Comparison of ENCODE assay signal across 34 cellular contexts in the genomic region with DNA sequence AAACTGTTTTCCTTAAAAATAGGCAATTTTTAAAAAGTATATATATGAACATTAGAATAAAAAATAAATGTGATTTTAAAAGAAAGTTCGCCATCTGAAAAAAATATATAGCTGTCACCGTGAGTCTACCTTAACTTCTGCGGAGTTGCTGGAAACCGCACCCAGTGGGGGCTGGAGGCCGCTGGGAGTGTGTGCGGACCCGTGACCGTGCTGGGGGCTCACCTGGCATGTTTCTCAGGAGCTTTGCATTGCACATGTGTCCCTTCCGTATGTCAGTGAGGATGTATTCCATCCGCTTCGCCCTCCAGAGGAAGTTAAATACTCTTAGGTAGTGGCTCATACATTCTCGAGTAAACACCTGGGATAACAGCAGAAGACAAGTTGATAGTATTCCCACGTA.
DNase-seq lines count a peak whose midpoint lies in the region; FAIRE-seq and TF ChIP-seq lines count a peak whose summit lies in the region.
"Had no signal": no experiment of that assay in that cellular context is flagged by ENCODE, and none has a peak within 500 bp of the region (broad histone marks: within the 10 kb centered on the region; RNA-seq: fewer than 3 reads in every experiment).

No MANE protein-coding gene starts in this region.

- H3F3A ChIP-seq in SK-N-SH (replicated peaks; ENCODE audit: insufficient read depth) = no peaks in the 10 kb centered on the region

- CTCF ChIA-PET in activated CD4-positive, alpha-beta memory T cell treated with anti-CD3 and anti-CD28 coated beads, Interleukin-2, amount 10 ng/mL, durations not matched to agents 7 days and 5 days (lab: Charles Lee) = no interaction called here
- CTCF ChIA-PET in activated CD4-positive, alpha-beta memory T cell treated with anti-CD3 and anti-CD28 coated beads for 36 hours (lab: Charles Lee) = no interaction called here
- CTCF ChIA-PET in SK-N-SH (lab: Yijun Ruan, JAX) = interaction anchor here (1.0 kb wide), 1 partner anchor 91 kb away, joined by 3 read pairs; no protein-coding TSS in a partner anchor

- 94% methylated on average over 13 of the region's 13 CpGs for WGBS in esophagus muscularis mucosa
- WGBS in SK-N-SH (ENCODE audit: low lambda C conversion rate) = 95% methylated on average over 10 of the region's 13 CpGs

- H3K4me2 ChIP-seq in SK-N-SH = no peak overlapping the region
- H3K4me2 ChIP-seq: A549; BLaER1; BLaER1 treated with 17β-estradiol and CSF1 and Interleukin-3, amounts not matched to agents 10 nM and 100 nM had no signal

- intact Hi-C loops in activated CD4-positive, alpha-beta memory T cell treated with anti-CD3 and anti-CD28 coated beads for 36 hours (cut with micrococcal nuclease) = no loop called here
- intact Hi-C loops in esophagus muscularis mucosa (cut with DNase I) = no loop called here

- FAIRE-seq in islet of Langerhans (lab: Jason Lieb, UNC) = peak; percentile 9
- FAIRE-seq: A549, D721Med had no signal

- no peak overlapping the region for H3K9ac ChIP-seq in SK-N-SH
- H3K9ac ChIP-seq: BLaER1; BLaER1 treated with 17β-estradiol and CSF1 and Interleukin-3, amounts not matched to agents 10 nM and 100 nM had no signal

- no peak for TF ChIP-seq EP300 in esophagus muscularis mucosa (IDR thresholded peaks at IDR 0.05)
- no peak for TF ChIP-seq EP300 in SK-N-SH (IDR thresholded peaks at IDR 0.05; ENCODE audit: borderline replicate concordance in 1 of 2, low read depth in 1 of 2, low read length in 1 of 2)

- H3K9me2 ChIP-seq in SK-N-SH = no peaks in the 10 kb centered on the region

- H3K4me3 ChIP-seq in esophagus muscularis mucosa = no peak overlapping the region
- no peak overlapping the region for H3K4me3 ChIP-seq in SK-N-SH (ENCODE audit: low read depth in 2 of 2, low read length in 1 of 2)
- H3K4me3 ChIP-seq: A549; BLaER1; BLaER1 treated with 17β-estradiol and CSF1 and Interleukin-3, amounts not matched to agents 10 nM and 100 nM had no signal

- H3K4me1 ChIP-seq in esophagus muscularis mucosa (peaks cover 0 to 11% (median 4%) of the 10 kb centered on the region in 4 donors), SK-N-SH (ENCODE audit: control insufficient read depth in 1 of 2, insufficient read depth in 2 of 2, low read depth in 1 of 2, low read length in 1 of 2) (no peaks in the 10 kb centered on the region)
- H3K4me1 ChIP-seq: A549; BE2C; BLaER1; BLaER1 treated with 17β-estradiol and CSF1 and Interleukin-3, amounts not matched to agents 10 nM and 100 nM; Caco-2 had no signal

- peaks cover 33 to 87% (median 68%) of the 10 kb centered on the region in 4 donors for H3K36me3 ChIP-seq in esophagus muscularis mucosa
- peaks cover 30 to 55% of the 10 kb centered on the region in 2 experiments for H3K36me3 ChIP-seq in SK-N-SH (replicated peaks in 1 of 2; ENCODE audit: control insufficient read depth in 1 of 2, insufficient read depth in 2 of 2, low read length in 1 of 2)

- 0 out of 2 replicates have a peak, but pooled peaks cover 2% of the 10 kb centered on the region for H4K20me1 ChIP-seq in SK-N-SH (ENCODE audit: insufficient read depth)

- no peak for TF ChIP-seq RAD21 in SK-N-SH (IDR thresholded peaks at IDR 0.05; ENCODE audit: low read length)

- no peaks in the 10 kb centered on the region for H3K79me2 ChIP-seq in SK-N-SH (ENCODE audit: insufficient read depth)

- H3K27ac Mint-ChIP-seq in activated CD4-positive, alpha-beta memory T cell treated with anti-CD3 and anti-CD28 coated beads, Interleukin-2, amount 10 ng/mL, durations not matched to agents 7 days and 5 days = peak overlapping the region; percentile 16
- no peak overlapping the region for H3K27ac Mint-ChIP-seq in activated CD4-positive, alpha-beta memory T cell treated with anti-CD3 and anti-CD28 coated beads for 36 hours
- H3K27ac Mint-ChIP-seq: B cell; CD14-positive monocyte; CD4-positive, alpha-beta memory T cell; CD4-positive, alpha-beta T cell; CD8-positive, alpha-beta memory T cell had no signal

- TF ChIP-seq CTCF in esophagus muscularis mucosa (IDR thresholded peaks at IDR 0.05) = no peak
- no peak for TF ChIP-seq CTCF in SK-N-SH (IDR thresholded peaks at IDR 0.05)

- no peak overlapping the region for H3K27ac ChIP-seq in esophagus muscularis mucosa (replicated peaks in 1 of 4)
- no peak overlapping the region for H3K27ac ChIP-seq in SK-N-SH (ENCODE audit: low read depth in 2 of 2, low read length in 1 of 2)
- H3K27ac ChIP-seq: 22Rv1; A549; BLaER1; BLaER1 treated with 17β-estradiol and CSF1 and Interleukin-3, amounts not matched to agents 10 nM and 100 nM; C4-2B had no signal

- peaks cover 23% of the 10 kb centered on the region for H3K36me3 Mint-ChIP-seq in activated CD4-positive, alpha-beta memory T cell treated with anti-CD3 and anti-CD28 coated beads, Interleukin-2, amount 10 ng/mL, durations not matched to agents 7 days and 5 days (ENCODE audit: low read depth)
- H3K36me3 Mint-ChIP-seq in activated CD4-positive, alpha-beta memory T cell treated with anti-CD3 and anti-CD28 coated beads for 36 hours = peaks cover 27% of the 10 kb centered on the region

- no peaks in the 10 kb centered on the region for H3K27me3 Mint-ChIP-seq in activated CD4-positive, alpha-beta memory T cell treated with anti-CD3 and anti-CD28 coated beads, Interleukin-2, amount 10 ng/mL, durations not matched to agents 7 days and 5 days
- no peaks in the 10 kb centered on the region for H3K27me3 Mint-ChIP-seq in activated CD4-positive, alpha-beta memory T cell treated with anti-CD3 and anti-CD28 coated beads for 36 hours
- H3K27me3 Mint-ChIP-seq: B cell; CD4-positive, alpha-beta memory T cell; CD4-positive, alpha-beta T cell; CD4-positive, CD25-positive, alpha-beta regulatory T cell; CD8-positive, alpha-beta memory T cell had no signal

- peaks cover 2% of the 10 kb centered on the region for H3K4me1 Mint-ChIP-seq in activated CD4-positive, alpha-beta memory T cell treated with anti-CD3 and anti-CD28 coated beads, Interleukin-2, amount 10 ng/mL, durations not matched to agents 7 days and 5 days
- no peaks in the 10 kb centered on the region for H3K4me1 Mint-ChIP-seq in activated CD4-positive, alpha-beta memory T cell treated with anti-CD3 and anti-CD28 coated beads for 36 hours (ENCODE audit: low read depth)
- H3K4me1 Mint-ChIP-seq: B cell; CD14-positive monocyte; CD4-positive, alpha-beta memory T cell had no signal

- no peak overlapping the region for H2AFZ ChIP-seq in SK-N-SH (ENCODE audit: low read depth)

- no peak for TF ChIP-seq POLR2A in esophagus muscularis mucosa (IDR thresholded peaks at IDR 0.05; ENCODE audit: low read depth)

- H3K9me3 ChIP-seq in esophagus muscularis mucosa (no peaks in the 10 kb centered on the region), SK-N-SH (no peaks in the 10 kb centered on the region)
- H3K9me3 ChIP-seq: A549; BE2C; BLaER1; BLaER1 treated with 17β-estradiol and CSF1 and Interleukin-3, amounts not matched to agents 10 nM and 100 nM; Caco-2 had no signal

- H3K27me3 ChIP-seq in esophagus muscularis mucosa = no peaks in the 10 kb centered on the region
- no peaks in the 10 kb centered on the region for H3K27me3 ChIP-seq in SK-N-SH (ENCODE audit: insufficient read depth)
- H3K27me3 ChIP-seq: BE2C; BLaER1; BLaER1 treated with 17β-estradiol and CSF1 and Interleukin-3, amounts not matched to agents 10 nM and 100 nM had no signal

- DNase-seq in activated CD4-positive, alpha-beta memory T cell treated with anti-CD3 and anti-CD28 coated beads, Interleukin-2, amount 10 ng/mL, durations not matched to agents 7 days and 5 days = no peak
- no peak for DNase-seq in activated CD4-positive, alpha-beta memory T cell treated with anti-CD3 and anti-CD28 coated beads for 36 hours
- DNase-seq in esophagus muscularis mucosa (ENCODE audit: extremely low spot score) = peak; percentile 72
- no peak for DNase-seq in SK-N-SH
- no peak for DNase-seq in occipital lobe (lab: John Stamatoyannopoulos, UW)
- DNase-seq: 8988T; ACHN; AML-193; BE2C; C1 segment of cervical spinal cord; Caco-2; Calu3; CD4-positive, alpha-beta memory T cell; CD4-positive, alpha-beta T cell; CD4-positive, CD25-positive, alpha-beta regulatory T cell; CD8-positive, alpha-beta memory T cell; CD8-positive, alpha-beta T cell; COR-L47; DMS 273 treated with DMSO at 0.1 percent for 48 hours; DMS153; DMS53; DMS79; DMS79 treated with DMSO at 0.1 percent for 48 hours; DND-41; EL had no signal

- no peak overlapping the region for H3K4me3 Mint-ChIP-seq in activated CD4-positive, alpha-beta memory T cell treated with anti-CD3 and anti-CD28 coated beads, Interleukin-2, amount 10 ng/mL, durations not matched to agents 7 days and 5 days
- no peak overlapping the region for H3K4me3 Mint-ChIP-seq in activated CD4-positive, alpha-beta memory T cell treated with anti-CD3 and anti-CD28 coated beads for 36 hours
- H3K4me3 Mint-ChIP-seq: B cell; CD14-positive monocyte; CD4-positive, alpha-beta memory T cell; CD4-positive, alpha-beta T cell; CD4-positive, CD25-positive, alpha-beta regulatory T cell; CD8-positive, alpha-beta memory T cell; CD8-positive, alpha-beta T cell had no signal

- no peaks in the 10 kb centered on the region for H3K9me3 Mint-ChIP-seq in activated CD4-positive, alpha-beta memory T cell treated with anti-CD3 and anti-CD28 coated beads, Interleukin-2, amount 10 ng/mL, durations not matched to agents 7 days and 5 days
- no peaks in the 10 kb centered on the region for H3K9me3 Mint-ChIP-seq in activated CD4-positive, alpha-beta memory T cell treated with anti-CD3 and anti-CD28 coated beads for 36 hours
- H3K9me3 Mint-ChIP-seq: CD14-positive monocyte; CD4-positive, alpha-beta memory T cell; CD4-positive, alpha-beta T cell; CD4-positive, CD25-positive, alpha-beta regulatory T cell; CD8-positive, alpha-beta memory T cell; CD8-positive, alpha-beta T cell had no signal

- POLR2A ChIA-PET in activated CD4-positive, alpha-beta memory T cell treated with anti-CD3 and anti-CD28 coated beads, Interleukin-2, amount 10 ng/mL, durations not matched to agents 7 days and 5 days (lab: Charles Lee) = no interaction called here
- POLR2A ChIA-PET in activated CD4-positive, alpha-beta memory T cell treated with anti-CD3 and anti-CD28 coated beads for 36 hours (lab: Charles Lee) = no interaction called here
- POLR2A ChIA-PET in SK-N-SH (lab: Yijun Ruan, JAX) = no interaction called here

TF ChIP-seq in SK-N-SH, 30 proteins besides CTCF, POLR2A, EP300 and RAD21 (continues in another document):
- TF ChIP-seq, protein P1, sequence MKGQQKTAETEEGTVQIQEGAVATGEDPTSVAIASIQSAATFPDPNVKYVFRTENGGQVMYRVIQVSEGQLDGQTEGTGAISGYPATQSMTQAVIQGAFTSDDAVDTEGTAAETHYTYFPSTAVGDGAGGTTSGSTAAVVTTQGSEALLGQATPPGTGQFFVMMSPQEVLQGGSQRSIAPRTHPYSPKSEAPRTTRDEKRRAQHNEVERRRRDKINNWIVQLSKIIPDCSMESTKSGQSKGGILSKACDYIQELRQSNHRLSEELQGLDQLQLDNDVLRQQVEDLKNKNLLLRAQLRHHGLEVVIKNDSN (IDR thresholded peaks at IDR 0.05; ENCODE audit: borderline replicate concordance, low read depth) = no peak
- TF ChIP-seq NRF1 (IDR thresholded peaks at IDR 0.05; ENCODE audit: low read depth, low read length) = no peak
